ENCODE assay signal across 14 cellular contexts in the genomic region with DNA sequence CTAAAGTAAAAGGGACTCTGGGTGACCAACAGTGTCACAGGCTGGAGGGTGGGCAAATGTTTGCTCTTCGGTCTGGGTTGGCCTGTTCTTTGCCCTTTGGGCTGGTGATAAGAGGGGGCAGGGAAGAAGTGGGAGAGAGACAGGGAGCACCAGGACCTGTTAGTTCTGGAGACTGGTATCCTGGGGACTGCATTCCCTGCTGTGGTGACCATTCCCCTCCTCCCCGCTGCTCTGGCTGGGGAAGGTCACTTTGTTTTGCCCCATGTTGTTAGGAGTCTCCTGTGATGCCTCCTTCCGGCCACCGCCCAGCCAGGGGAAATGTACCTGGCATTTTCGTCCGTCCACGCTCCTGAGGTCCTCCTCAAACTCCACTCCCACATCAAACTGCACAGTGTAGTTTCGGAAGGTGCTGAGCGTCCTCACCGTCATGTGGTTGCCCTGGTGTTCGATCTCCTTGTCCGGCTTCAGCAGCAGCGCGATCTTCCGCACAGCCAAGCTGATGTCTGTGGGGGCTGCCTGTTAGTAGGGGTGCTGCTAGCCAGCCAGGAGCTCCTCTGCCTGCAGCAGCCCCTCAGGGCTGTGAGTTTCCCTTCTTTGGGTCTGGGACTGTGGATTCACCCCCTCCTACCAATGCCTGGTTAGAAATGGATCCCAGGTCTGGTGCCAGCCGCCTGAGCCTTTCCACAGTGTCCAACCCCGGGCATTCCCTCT. TPM values are rescaled to one million over a fixed set of nuclear protein-coding genes. Genes with fewer than 3 reads are reported as not detected.
DNase-seq lines count a peak whose midpoint lies in the region; ATAC-seq and TF ChIP-seq lines count a peak whose summit lies in the region.
"Had no signal": no experiment of that assay in that cellular context is flagged by ENCODE, and none has a peak within 500 bp of the region (broad histone marks: within the 10 kb centered on the region; RNA-seq: fewer than 3 reads in every experiment).

No MANE protein-coding gene starts in this region.

- POLR2A ChIA-PET in activated naive CD8-positive, alpha-beta T cell treated with anti-CD3 and anti-CD28 coated beads, Interleukin-2, amount 10 ng/mL, durations not matched to agents 7 days and 5 days (lab: Charles Lee) = interaction anchor here (0.6 kb wide), 1 partner anchor 47 kb away, joined by 3 read pairs; no protein-coding TSS in a partner anchor

- H3K27ac ChIP-seq in liver (ENCODE audit: low read depth in 1 of 2, low read length in 2 of 2) = peak overlapping the region; percentile 83 to 89

- H3K36me3 ChIP-seq in liver (ENCODE audit: control insufficient read depth in 4 of 4, insufficient read depth in 3 of 4, low read depth in 1 of 4, low read length in 3 of 4) = no peaks in the 10 kb centered on the region
- H3K36me3 ChIP-seq: transverse colon had no signal

- peaks cover 1 to 60% (median 42%) of the 10 kb centered on the region in 4 donors for H3K4me1 ChIP-seq in liver (ENCODE audit: control insufficient read depth in 4 of 4, insufficient read depth in 4 of 4, low read length in 3 of 4)

- peaks cover 27% of the 10 kb centered on the region for H3K4me1 Mint-ChIP-seq in T-helper 2 cell treated with Interferon-gamma antibody and Interleukin-4, amounts not matched to agents 5 μg/mL and 100 μg/mL, for 36 hours (ENCODE audit: low read depth)
- peaks cover 26% of the 10 kb centered on the region for H3K4me1 Mint-ChIP-seq in activated naive CD8-positive, alpha-beta T cell treated with anti-CD3 and anti-CD28 coated beads, Interleukin-2, amount 10 ng/mL, durations not matched to agents 7 days and 5 days
- H3K4me1 Mint-ChIP-seq in stimulated activated memory B cell treated with anti-CD40 and anti-IgM and Interleukin-4, amounts not matched to agents 10 μg/mL and 1 μg/mL and 100 μg/mL, for 72 hours = peaks cover 37% of the 10 kb centered on the region

- WGBS in liver = 36% methylated on average over 17 of the region's 17 CpGs

- TF ChIP-seq CTCF in liver (IDR thresholded peaks at IDR 0.05; ENCODE audit: low read depth, low read length, missing input control) = no peak

- DNase-seq in T-helper 2 cell treated with Interferon-gamma antibody and Interleukin-4, amounts not matched to agents 5 μg/mL and 100 μg/mL, for 36 hours (ENCODE audit: low spot score) = no peak
- DNase-seq in T-helper 2 cell (no peak), NAMALWA (ENCODE audit: low spot score) (no peak), SKM-1 treated with dmso at 0.1 percent for 144 hours (lab: John Stamatoyannopoulos, UW; ENCODE audit: unreplicated experiment) (no peak)
- DNase-seq in activated naive CD8-positive, alpha-beta T cell treated with anti-CD3 and anti-CD28 coated beads, Interleukin-2, amount 10 ng/mL, durations not matched to agents 7 days and 5 days = no peak
- DNase-seq: 8988T; activated CD4-positive, CD25-positive, alpha-beta regulatory T cell treated with anti-CD3 and anti-CD28 coated beads, Interleukin-2, amount 50 U/mL, for 72 hours; activated gamma-delta T cell treated with Interleukin-2 at 50 U/mL for 16 hours; Karpas-422; transverse colon had no signal

- no peaks in the 10 kb centered on the region for H3K27me3 ChIP-seq in liver (ENCODE audit: control insufficient read depth in 4 of 4, insufficient read depth in 4 of 4, low read length in 3 of 4)

- H3K4me3 Mint-ChIP-seq in T-helper 2 cell treated with Interferon-gamma antibody and Interleukin-4, amounts not matched to agents 5 μg/mL and 100 μg/mL, for 36 hours = peak overlapping the region; percentile 96
- peak overlapping the region; percentile 62 for H3K4me3 Mint-ChIP-seq in activated naive CD8-positive, alpha-beta T cell treated with anti-CD3 and anti-CD28 coated beads, Interleukin-2, amount 10 ng/mL, durations not matched to agents 7 days and 5 days
- H3K4me3 Mint-ChIP-seq in stimulated activated memory B cell treated with anti-CD40 and anti-IgM and Interleukin-4, amounts not matched to agents 10 μg/mL and 1 μg/mL and 100 μg/mL, for 72 hours = peak overlapping the region; percentile 33

- peaks cover 14% of the 10 kb centered on the region for H3K36me3 Mint-ChIP-seq in T-helper 2 cell treated with Interferon-gamma antibody and Interleukin-4, amounts not matched to agents 5 μg/mL and 100 μg/mL, for 36 hours (ENCODE audit: low read depth)
- H3K36me3 Mint-ChIP-seq in activated naive CD8-positive, alpha-beta T cell treated with anti-CD3 and anti-CD28 coated beads, Interleukin-2, amount 10 ng/mL, durations not matched to agents 7 days and 5 days = peaks cover 16% of the 10 kb centered on the region
- peaks cover 5% of the 10 kb centered on the region for H3K36me3 Mint-ChIP-seq in stimulated activated memory B cell treated with anti-CD40 and anti-IgM and Interleukin-4, amounts not matched to agents 10 μg/mL and 1 μg/mL and 100 μg/mL, for 72 hours

- TF ChIP-seq RAD21 in liver (IDR thresholded peaks at IDR 0.05) = no peak

- ATAC-seq in activated naive CD8-positive, alpha-beta T cell treated with anti-CD3 and anti-CD28 coated beads, Interleukin-2, amount 10 ng/mL, durations not matched to agents 7 days and 5 days (ENCODE audit: low read depth) = no peak
- ATAC-seq in stimulated activated memory B cell treated with anti-CD40 and anti-IgM and Interleukin-4, amounts not matched to agents 10 μg/mL and 1 μg/mL and 100 μg/mL, for 72 hours = no peak
- no peak for ATAC-seq in GM19351 (IDR thresholded peaks at IDR 0.05; ENCODE audit: unreplicated experiment)
- ATAC-seq: SK-N-SH treated with all-trans-retinoic acid at 6 μM for 48 hours had no signal

- no peaks in the 10 kb centered on the region for H3K9me3 Mint-ChIP-seq in T-helper 2 cell treated with Interferon-gamma antibody and Interleukin-4, amounts not matched to agents 5 μg/mL and 100 μg/mL, for 36 hours
- no peaks in the 10 kb centered on the region for H3K9me3 Mint-ChIP-seq in activated naive CD8-positive, alpha-beta T cell treated with anti-CD3 and anti-CD28 coated beads, Interleukin-2, amount 10 ng/mL, durations not matched to agents 7 days and 5 days
- H3K9me3 Mint-ChIP-seq in stimulated activated memory B cell treated with anti-CD40 and anti-IgM and Interleukin-4, amounts not matched to agents 10 μg/mL and 1 μg/mL and 100 μg/mL, for 72 hours = no peaks in the 10 kb centered on the region

- peak overlapping the region; percentile 12 to 64 for H3K9ac ChIP-seq in liver (ENCODE audit: low read depth in 1 of 2, low read length in 2 of 2)

- peak overlapping the region; percentile 57 to 88 (median 80) for H3K4me3 ChIP-seq in liver (ENCODE audit: low read depth in 1 of 3, low read length in 3 of 3)
- H3K4me3 ChIP-seq: transverse colon had no signal

- no peaks in the 10 kb centered on the region for H3K9me3 ChIP-seq in liver (ENCODE audit: control insufficient read depth in 4 of 4, low read length in 3 of 4)
- H3K9me3 ChIP-seq: transverse colon had no signal

- no peaks in the 10 kb centered on the region for H3K27me3 Mint-ChIP-seq in T-helper 2 cell treated with Interferon-gamma antibody and Interleukin-4, amounts not matched to agents 5 μg/mL and 100 μg/mL, for 36 hours (ENCODE audit: low read depth)
- no peaks in the 10 kb centered on the region for H3K27me3 Mint-ChIP-seq in activated naive CD8-positive, alpha-beta T cell treated with anti-CD3 and anti-CD28 coated beads, Interleukin-2, amount 10 ng/mL, durations not matched to agents 7 days and 5 days
- H3K27me3 Mint-ChIP-seq in stimulated activated memory B cell treated with anti-CD40 and anti-IgM and Interleukin-4, amounts not matched to agents 10 μg/mL and 1 μg/mL and 100 μg/mL, for 72 hours = no peaks in the 10 kb centered on the region

- H3K27ac Mint-ChIP-seq in T-helper 2 cell treated with Interferon-gamma antibody and Interleukin-4, amounts not matched to agents 5 μg/mL and 100 μg/mL, for 36 hours = no peak overlapping the region
- H3K27ac Mint-ChIP-seq in activated naive CD8-positive, alpha-beta T cell treated with anti-CD3 and anti-CD28 coated beads, Interleukin-2, amount 10 ng/mL, durations not matched to agents 7 days and 5 days = no peak overlapping the region
- H3K27ac Mint-ChIP-seq in stimulated activated memory B cell treated with anti-CD40 and anti-IgM and Interleukin-4, amounts not matched to agents 10 μg/mL and 1 μg/mL and 100 μg/mL, for 72 hours = no peak overlapping the region

TF ChIP-seq in liver, 16 proteins besides CTCF, POLR2A, EP300 and RAD21 (continues in another document):
- TF ChIP-seq, protein P1, sequence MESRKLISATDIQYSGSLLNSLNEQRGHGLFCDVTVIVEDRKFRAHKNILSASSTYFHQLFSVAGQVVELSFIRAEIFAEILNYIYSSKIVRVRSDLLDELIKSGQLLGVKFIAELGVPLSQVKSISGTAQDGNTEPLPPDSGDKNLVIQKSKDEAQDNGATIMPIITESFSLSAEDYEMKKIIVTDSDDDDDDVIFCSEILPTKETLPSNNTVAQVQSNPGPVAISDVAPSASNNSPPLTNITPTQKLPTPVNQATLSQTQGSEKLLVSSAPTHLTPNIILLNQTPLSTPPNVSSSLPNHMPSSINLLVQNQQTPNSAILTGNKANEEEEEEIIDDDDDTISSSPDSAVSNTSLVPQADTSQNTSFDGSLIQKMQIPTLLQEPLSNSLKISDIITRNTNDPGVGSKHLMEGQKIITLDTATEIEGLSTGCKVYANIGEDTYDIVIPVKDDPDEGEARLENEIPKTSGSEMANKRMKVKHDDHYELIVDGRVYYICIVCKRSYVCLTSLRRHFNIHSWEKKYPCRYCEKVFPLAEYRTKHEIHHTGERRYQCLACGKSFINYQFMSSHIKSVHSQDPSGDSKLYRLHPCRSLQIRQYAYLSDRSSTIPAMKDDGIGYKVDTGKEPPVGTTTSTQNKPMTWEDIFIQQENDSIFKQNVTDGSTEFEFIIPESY (IDR thresholded peaks at IDR 0.05) = no peak
- TF ChIP-seq FOXA1 (IDR thresholded peaks at IDR 0.05) = no peak

RNA-seq across cellular contexts. Expression of a gene that starts 0.6 kb away (rescaled TPM):
- total RNA-seq in activated naive CD8-positive, alpha-beta T cell treated with anti-CD3 and anti-CD28 coated beads, Interleukin-2, amount 10 ng/mL, durations not matched to agents 7 days and 5 days = 1 to 10 TPM in 1 of 2 experiments, under 1 TPM in 1; 0.58 to 1.3 TPM
- 10 to 100 TPM; 12.9 to 47.1 TPM for total RNA-seq in liver
- polyA plus RNA-seq in liver = 100 to 1,000 TPM in 1 of 2 donors, 10 to 100 TPM in 1; 80.2 to 108 TPM

RNA-seq across cellular contexts. Expression of a gene that starts 2.1 kb away (rescaled TPM):
- total RNA-seq in activated naive CD8-positive, alpha-beta T cell treated with anti-CD3 and anti-CD28 coated beads, Interleukin-2, amount 10 ng/mL, durations not matched to agents 7 days and 5 days = 100 to 1,000 TPM in 1 of 2 experiments, 10 to 100 TPM in 1; 99.3 to 104 TPM
- 10 to 100 TPM; 27.1 to 37.2 TPM for total RNA-seq in liver
- 10 to 100 TPM in 1 of 2 donors, 1 to 10 TPM in 1; 6.1 to 26.5 TPM for polyA plus RNA-seq in liver

RNA-seq across cellular contexts. Expression of a gene that starts 19.1 kb away (rescaled TPM):
- 10 to 100 TPM; 29.8 to 36.0 TPM for total RNA-seq in activated naive CD8-positive, alpha-beta T cell treated with anti-CD3 and anti-CD28 coated beads, Interleukin-2, amount 10 ng/mL, durations not matched to agents 7 days and 5 days
- 100 to 1,000 TPM in 1 of 2 donors, 10 to 100 TPM in 1; 67.5 to 188 TPM for total RNA-seq in liver
- 100 to 1,000 TPM; 104 to 145 TPM for polyA plus RNA-seq in liver

RNA-seq across cellular contexts. Expression of a gene that starts 35.8 kb away (rescaled TPM):
- 1 to 10 TPM; 4.6 to 6.4 TPM for total RNA-seq in activated naive CD8-positive, alpha-beta T cell treated with anti-CD3 and anti-CD28 coated beads, Interleukin-2, amount 10 ng/mL, durations not matched to agents 7 days and 5 days
- 1,000 to 10,000 TPM in 1 of 2 donors, 100 to 1,000 TPM in 1; 211 to 1,249 TPM for total RNA-seq in liver
- 1,000 to 10,000 TPM; 1,058 to 1,822 TPM for polyA plus RNA-seq in liver

Comparison
In these comparisons a context has a peak if more than half of its experiments do, and no peak if none do; other contexts are left out.
1. H3K4me3 Mint-ChIP-seq: peak in every context shown above with its lines; median percentile 96 in T-helper 2 cell treated with Interferon-gamma antibody and Interleukin-4, amounts not matched to agents 5 μg/mL and 100 μg/mL, for 36 hours; 62 in activated naive CD8-positive, alpha-beta T cell treated with anti-CD3 and anti-CD28 coated beads, Interleukin-2, amount 10 ng/mL, durations not matched to agents 7 days and 5 days; 33 in stimulated activated memory B cell treated with anti-CD40 and anti-IgM and Interleukin-4, amounts not matched to agents 10 μg/mL and 1 μg/mL and 100 μg/mL, for 72 hours.
2. RNA of a gene that starts 0.6 kb away (total RNA-seq): 12.9 to 47.1 TPM in liver; 0.58 to 1.3 TPM in activated naive CD8-positive, alpha-beta T cell treated with anti-CD3 and anti-CD28 coated beads, Interleukin-2, amount 10 ng/mL, durations not matched to agents 7 days and 5 days; every median in the first group is over 4 times any median in the second.